24 cellular contexts compared by ENCODE assay signal in genomic region chr15:49686626-49687025, GRCh38.
DNase-seq lines count a peak whose midpoint lies in the region; ATAC-seq and TF ChIP-seq lines count a peak whose summit lies in the region.
"Had no signal": no experiment of that assay in that cellular context is flagged by ENCODE, and none has a peak within 500 bp of the region (broad histone marks: within the 10 kb centered on the region; RNA-seq: fewer than 3 reads in every experiment).

No MANE protein-coding gene starts in this region.

- no peak overlapping the region for H3K27ac Mint-ChIP-seq in MCF 10A (ENCODE audit: low read depth, unreplicated experiment)
- H3K27ac Mint-ChIP-seq: activated naive CD8-positive, alpha-beta T cell treated with anti-CD3 and anti-CD28 coated beads for 36 hours; activated T-helper 1 cell treated with anti-CD3 and anti-CD28 coated beads, Interleukin-12 subunit alpha, Interleukin-12 subunit beta, Interleukin-2, Interleukin-4 antibody, amounts not matched to agents 30 ng/mL and 10 ng/mL and 1 ng/mL, durations not matched to agents 14 hours and 24 hours and 36 hours had no signal

- no peaks in the 10 kb centered on the region for H3K27me3 ChIP-seq in breast epithelium
- H3K27me3 ChIP-seq: cardiac muscle cell, dorsolateral prefrontal cortex, heart right ventricle, MG63 had no signal

- no peaks in the 10 kb centered on the region for H3K36me3 ChIP-seq in breast epithelium
- H3K36me3 ChIP-seq: cardiac muscle cell, heart right ventricle, MG63 had no signal

- no peak overlapping the region for H3K4me3 ChIP-seq in breast epithelium
- no peak overlapping the region for H3K4me3 ChIP-seq in astrocyte of the spinal cord (ENCODE audit: low read depth, low read length)
- no peak overlapping the region for H3K4me3 ChIP-seq in fibroblast of the aortic adventitia (ENCODE audit: low read depth, low read length)
- H3K4me3 ChIP-seq: cardiac muscle cell, dorsolateral prefrontal cortex, heart right ventricle, lung, MG63 had no signal

- no peaks in the 10 kb centered on the region for H3K27me3 Mint-ChIP-seq in MCF 10A (ENCODE audit: insufficient read depth, unreplicated experiment)
- H3K27me3 Mint-ChIP-seq: activated naive CD8-positive, alpha-beta T cell treated with anti-CD3 and anti-CD28 coated beads for 36 hours; stimulated activated naive CD8-positive, alpha-beta T cell treated with anti-CD3 and anti-CD28 coated beads, Interleukin-15, amount 100 ng/mL, for 72 hours had no signal

- POLR2A ChIA-PET in MCF 10A (lab: Yijun Ruan, JAX), result interaction anchor here (0.6 to 0.8 kb wide), 2 partner anchors 89 to 131 kb away, joined by 3 read pairs; no protein-coding TSS in a partner anchor

- H3K4me1 Mint-ChIP-seq in MCF 10A (ENCODE audit: insufficient read depth, unreplicated experiment), result no peaks in the 10 kb centered on the region
- H3K4me1 Mint-ChIP-seq: activated naive CD8-positive, alpha-beta T cell treated with anti-CD3 and anti-CD28 coated beads for 36 hours; stimulated activated naive CD8-positive, alpha-beta T cell treated with anti-CD3 and anti-CD28 coated beads, Interleukin-15, amount 100 ng/mL, for 72 hours had no signal

- intact Hi-C loops in MCF 10A (cut with micrococcal nuclease), result no loop called here
- intact Hi-C loops in breast epithelium (cut with DNase I; ENCODE audit: low total_unique reads), result no loop called here

- no peaks in the 10 kb centered on the region for H3K9me3 Mint-ChIP-seq in MCF 10A (ENCODE audit: unreplicated experiment)
- H3K9me3 Mint-ChIP-seq: activated naive CD8-positive, alpha-beta T cell treated with anti-CD3 and anti-CD28 coated beads for 36 hours; activated T-helper 1 cell treated with anti-CD3 and anti-CD28 coated beads, Interleukin-12 subunit alpha, Interleukin-12 subunit beta, Interleukin-2, Interleukin-4 antibody, amounts not matched to agents 30 ng/mL and 10 ng/mL and 1 ng/mL, durations not matched to agents 14 hours and 24 hours and 36 hours; stimulated activated naive CD8-positive, alpha-beta T cell treated with anti-CD3 and anti-CD28 coated beads, Interleukin-15, amount 100 ng/mL, for 72 hours had no signal

- H3K4me1 ChIP-seq in breast epithelium, result no peaks in the 10 kb centered on the region
- H3K4me1 ChIP-seq: heart right ventricle had no signal

- ATAC-seq in HG02938 (IDR thresholded peaks at IDR 0.05; ENCODE audit: unreplicated experiment), result no peak
- ATAC-seq: esophagus mucosa; heart right ventricle; stimulated activated naive CD8-positive, alpha-beta T cell treated with anti-CD3 and anti-CD28 coated beads, Interleukin-15, amount 100 ng/mL, for 72 hours had no signal

- no peak for TF ChIP-seq CTCF in MCF 10A (IDR thresholded peaks at IDR 0.05; ENCODE audit: unreplicated experiment)
- TF ChIP-seq CTCF in breast epithelium (IDR thresholded peaks at IDR 0.05), result no peak
- TF ChIP-seq CTCF in astrocyte of the spinal cord (IDR thresholded peaks at IDR 0.05; ENCODE audit: low read depth, low read length), result no peak
- no peak for TF ChIP-seq CTCF in fibroblast of the aortic adventitia (IDR thresholded peaks at IDR 0.05; ENCODE audit: insufficient read depth, low read length)

- CTCF ChIA-PET in MCF 10A (lab: Yijun Ruan, JAX), result no interaction called here

- H3K27ac ChIP-seq in breast epithelium, result no peak overlapping the region
- H3K27ac ChIP-seq: 22Rv1, cardiac muscle cell, dorsolateral prefrontal cortex, heart right ventricle had no signal

- BruUV-seq in MCF 10A (replicated peaks; lab: Mats Ljungman, UMichigan), result no TSS peak

- peak; percentile 47 for DNase-seq in MCF 10A (ENCODE audit: unreplicated experiment)
- no peak for DNase-seq in breast epithelium (ENCODE audit: low spot score in 2 of 2)
- DNase-seq in astrocyte of the spinal cord (ENCODE audit: low read depth, low spot score), result peak; percentile 38
- peak; percentile 93 for DNase-seq in fibroblast of the aortic adventitia (ENCODE audit: low read depth)
- DNase-seq in stimulated activated naive CD4-positive, alpha-beta T cell treated with Interleukin-2 at 50 U/mL for 16 hours (lab: John Stamatoyannopoulos, UW), result no peak
- DNase-seq in activated T-cell treated with anti-CD3 and anti-CD28 coated beads, Interleukin-2, amount 50 U/mL, for 48 hours, result no peak
- DNase-seq in NCI-H146 treated with DMSO at 0.1 percent for 48 hours (lab: John Stamatoyannopoulos, UW; ENCODE audit: unreplicated experiment), result no peak
- DNase-seq: activated naive CD8-positive, alpha-beta T cell treated with anti-CD3 and anti-CD28 coated beads for 36 hours; dorsolateral prefrontal cortex; GOT3; heart right ventricle; MG63; NCI-H187; NCI-H446 treated with DMSO at 0.1 percent for 48 hours; RPMI8226; stimulated activated naive CD8-positive, alpha-beta T cell treated with anti-CD3 and anti-CD28 coated beads, Interleukin-15, amount 100 ng/mL, for 72 hours; SW 1271; trophoblast cell had no signal

- TF ChIP-seq POLR2A in breast epithelium (IDR thresholded peaks at IDR 0.05), result no peak

- no peaks in the 10 kb centered on the region for H3K9me3 ChIP-seq in breast epithelium
- H3K9me3 ChIP-seq: heart right ventricle, MG63 had no signal

- H3K36me3 Mint-ChIP-seq in MCF 10A (ENCODE audit: insufficient read depth, unreplicated experiment), result no peaks in the 10 kb centered on the region
- H3K36me3 Mint-ChIP-seq: activated naive CD8-positive, alpha-beta T cell treated with anti-CD3 and anti-CD28 coated beads for 36 hours had no signal

- no peak overlapping the region for H3K4me3 Mint-ChIP-seq in MCF 10A (ENCODE audit: unreplicated experiment)
- H3K4me3 Mint-ChIP-seq: activated naive CD8-positive, alpha-beta T cell treated with anti-CD3 and anti-CD28 coated beads for 36 hours; activated T-helper 1 cell treated with anti-CD3 and anti-CD28 coated beads, Interleukin-12 subunit alpha, Interleukin-12 subunit beta, Interleukin-2, Interleukin-4 antibody, amounts not matched to agents 30 ng/mL and 10 ng/mL and 1 ng/mL, durations not matched to agents 14 hours and 24 hours and 36 hours; stimulated activated naive CD8-positive, alpha-beta T cell treated with anti-CD3 and anti-CD28 coated beads, Interleukin-15, amount 100 ng/mL, for 72 hours had no signal

- in situ Hi-C loops in astrocyte of the spinal cord (cut with HindIII; ENCODE audit: low sequenced_read_pairs), result no loop called here

Comparison
In these comparisons a context has a peak if more than half of its experiments do, and no peak if none do; other contexts are left out.
1. DNase-seq: peak in MCF 10A (single experiment), astrocyte of the spinal cord (single experiment) and fibroblast of the aortic adventitia (single experiment); none in breast epithelium (0 of 2), stimulated activated naive CD4-positive, alpha-beta T cell treated with Interleukin-2 at 50 U/mL for 16 hours (single experiment), activated T-cell treated with anti-CD3 and anti-CD28 coated beads, Interleukin-2, amount 50 U/mL, for 48 hours (0 of 2) and NCI-H146 treated with DMSO at 0.1 percent for 48 hours (single experiment).